23 cellular contexts compared by ENCODE assay signal in the genomic region with DNA sequence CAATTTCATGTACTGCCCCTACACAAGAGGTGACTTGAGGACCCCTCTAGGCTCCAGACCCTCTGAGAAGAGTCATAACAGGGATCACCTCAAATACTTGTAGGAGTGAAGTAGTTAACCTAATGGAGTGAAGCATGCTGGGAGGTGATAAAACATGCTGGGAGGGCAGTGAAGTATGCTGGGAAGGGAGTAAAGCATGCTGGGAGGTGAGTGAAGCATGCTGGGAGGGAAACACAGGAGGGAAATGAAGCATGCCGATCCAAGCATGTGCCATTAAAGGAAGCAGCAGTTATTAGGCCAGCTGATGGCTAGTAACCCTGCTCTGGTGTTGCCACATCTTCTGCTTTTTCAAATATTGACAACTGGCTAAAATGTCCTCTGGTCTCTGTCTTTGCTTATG.
DNase-seq lines count a peak whose midpoint lies in the region; ATAC-seq, FAIRE-seq and TF ChIP-seq lines count a peak whose summit lies in the region.
"Had no signal": no experiment of that assay in that cellular context is flagged by ENCODE, and none has a peak within 500 bp of the region (broad histone marks: within the 10 kb centered on the region; RNA-seq: fewer than 3 reads in every experiment).

No MANE protein-coding gene starts in this region.

- no peak overlapping the region for H2AK5ac ChIP-seq in H9 (ENCODE audit: insufficient read length, low read length)

- no peak overlapping the region for H3K23ac ChIP-seq in H9 (ENCODE audit: insufficient read length, low read depth, low read length)

- BruUV-seq in K562 (replicated peaks; lab: Mats Ljungman, UMichigan) (no TSS peak), mammary epithelial cell (replicated peaks; lab: Mats Ljungman, UMichigan) (no TSS peak)

- CTCF ChIA-PET in K562 (lab: Yijun Ruan, JAX; ENCODE audit: low intra/inter-chr PET ratio) (no interaction called here), WTC11 (lab: Charles Lee) (no interaction called here), mammary epithelial cell (lab: Charles Lee; ENCODE audit: low non-redundant PET) (interaction anchor here (0.7 kb wide), 1 partner anchor 30 kb away, joined by 3 read pairs; no protein-coding TSS in a partner anchor)
- CTCF ChIA-PET in CD8-positive, alpha-beta T cell (lab: Charles Lee) = no interaction called here

- H3T11ph ChIP-seq in H9 (ENCODE audit: low read length) = no peak overlapping the region

- no peaks in the 10 kb centered on the region for H3K9me1 ChIP-seq in K562 (ENCODE audit: control insufficient read depth, insufficient read depth, low read length)

- dilution Hi-C loops in mammary epithelial cell (cut with HindIII; ENCODE audit: low sequenced_read_pairs) = no loop called here

- TF ChIP-seq CTCF in H9 (conservative IDR thresholded peaks at IDR 0.05) (no peak), K562 (IDR thresholded peaks at IDR 0.05 in 2 of 3, conservative IDR thresholded peaks at IDR 0.05 in 1 of 3; ENCODE audit: insufficient read depth in 2 of 3, low read depth in 1 of 3, low read length in 3 of 3) (no peak), WTC11 (IDR thresholded peaks at IDR 0.05) (no peak), mammary epithelial cell (conservative IDR thresholded peaks at IDR 0.05 in 1 of 2, IDR thresholded peaks at IDR 0.05 in 1 of 2; ENCODE audit: extremely low read depth in 1 of 2, insufficient read depth in 1 of 2, low read depth in 1 of 2, low read length in 2 of 2) (no peak)
- no peak for TF ChIP-seq CTCF in CD8-positive, alpha-beta T cell (IDR thresholded peaks at IDR 0.05)

- H3K4me2 ChIP-seq in H9 (ENCODE audit: insufficient read depth, insufficient read length, low read length) = no peak overlapping the region
- no peak overlapping the region for H3K4me2 ChIP-seq in K562 (ENCODE audit: insufficient read depth, low read length)
- no peak overlapping the region for H3K4me2 ChIP-seq in mammary epithelial cell (ENCODE audit: insufficient read depth, low read depth, low read length)
- H3K4me2 ChIP-seq in Karpas-422 (ENCODE audit: low read depth, low read length, poor library complexity, severe bottlenecking) = no peak overlapping the region
- H3K4me2 ChIP-seq: BLaER1, GM23338 had no signal

- H3K36me3 ChIP-seq in K562 (ENCODE audit: control insufficient read depth, insufficient read depth, low read length) (no peaks in the 10 kb centered on the region), mammary epithelial cell (ENCODE audit: insufficient read depth, low read length) (no peaks in the 10 kb centered on the region), Karpas-422 (ENCODE audit: insufficient read depth, low read length) (no peaks in the 10 kb centered on the region)
- H3K36me3 ChIP-seq in CD8-positive, alpha-beta T cell (ENCODE audit: insufficient read depth, low read length) = no peaks in the 10 kb centered on the region
- H3K36me3 ChIP-seq: BLaER1 had no signal

- H3K4me1 Mint-ChIP-seq in H9 (peaks cover 3 to 4% of the 10 kb centered on the region in 2 experiments; a peak in 3 of 4 replicates), WTC11 (peaks cover 17% of the 10 kb centered on the region)
- no peaks in the 10 kb centered on the region for H3K4me1 Mint-ChIP-seq in CD8-positive, alpha-beta T cell (ENCODE audit: low read depth)
- H3K4me1 Mint-ChIP-seq: B cell; CD4-positive, CD25-positive, alpha-beta regulatory T cell; CD8-positive, alpha-beta memory T cell had no signal

- ATAC-seq in K562 (no peak), WTC11 (no peak)
- no peak for ATAC-seq in CD8-positive, alpha-beta T cell
- ATAC-seq: GM23338 had no signal

- H3K23me2 ChIP-seq in H9 (ENCODE audit: insufficient read length, low read depth, low read length, poor library complexity, severe bottlenecking) = no peaks in the 10 kb centered on the region

- H3K18ac ChIP-seq in H9 (ENCODE audit: insufficient read length, low read depth, low read length) = no peak overlapping the region

- H2BK15ac ChIP-seq in H9 (ENCODE audit: low read depth, low read length) = no peak overlapping the region

- in situ Hi-C loops in K562 (cut with MboI) (no loop called here), mammary epithelial cell (cut with MboI; ENCODE audit: low sequenced_read_pairs in 2 of 2) (no loop called here)

- no peak overlapping the region for H3K9ac ChIP-seq in H9 (ENCODE audit: extremely low read depth, insufficient read length, low read length)
- no peak overlapping the region for H3K9ac ChIP-seq in K562 (ENCODE audit: insufficient read depth in 1 of 2, low read depth in 2 of 2, low read length in 2 of 2)
- H3K9ac ChIP-seq in mammary epithelial cell (ENCODE audit: insufficient read depth, low read length) = no peak overlapping the region
- no peak overlapping the region for H3K9ac ChIP-seq in Karpas-422 (ENCODE audit: low read length)
- H3K9ac ChIP-seq: BLaER1 had no signal

- H2AFZ ChIP-seq in H9 (ENCODE audit: low read length) (no peak overlapping the region), K562 (ENCODE audit: low read depth, low read length) (no peak overlapping the region), mammary epithelial cell (ENCODE audit: low read depth, low read length) (no peak overlapping the region), Karpas-422 (ENCODE audit: low read length) (no peak overlapping the region)
- H2AFZ ChIP-seq: GM23338 had no signal

- no peaks in the 10 kb centered on the region for H3K9me2 ChIP-seq in Karpas-422 (replicated peaks; ENCODE audit: insufficient read depth, low read length)

- no peaks in the 10 kb centered on the region for H3K79me1 ChIP-seq in H9 (ENCODE audit: insufficient read depth, low read depth, low read length, poor library complexity, severe bottlenecking)

- DNase-seq in DMS53 (lab: John Stamatoyannopoulos, UW) (peak; percentile 54), H9 (no peak), MV-4-11 (lab: John Stamatoyannopoulos, UW) (peak; percentile 46), K562 (ENCODE audit: extremely low read depth in 1 of 4, low spot score in 3 of 4) (no peak), WTC11 (ENCODE audit: low spot score) (no peak), mammary epithelial cell (no peak), Karpas-422 (no peak)
- no peak for DNase-seq in CD8-positive, alpha-beta T cell
- DNase-seq: CD4-positive, CD25-positive, alpha-beta regulatory T cell; CD8-positive, alpha-beta memory T cell; DMS 273 treated with DMSO at 0.1 percent for 48 hours; DND-41; HCEC 1CT had no signal

- WGBS in H9 (ENCODE audit: extremely low coverage, insufficient read length, low lambda C conversion rate) = no CpG with 5 or more reads among the region's 1 CpG
- 0% methylated on average over 1 of the region's 1 CpG for whole genome bisulfite sequencing in K562 (ENCODE audit: insufficient coverage, low coverage, missing lambda C conversion rate)
- WGBS in mammary epithelial cell (ENCODE audit: low coverage, missing lambda C conversion rate) = 100% methylated on average over 1 of the region's 1 CpG

- H3K27me3 Mint-ChIP-seq in H9 (ENCODE audit: low read depth) (no peaks in the 10 kb centered on the region; the same call in 1 of the 2 replicates), WTC11 (ENCODE audit: low read depth) (no peaks in the 10 kb centered on the region)
- no peaks in the 10 kb centered on the region for H3K27me3 Mint-ChIP-seq in CD8-positive, alpha-beta T cell (ENCODE audit: low read depth)
- H3K27me3 Mint-ChIP-seq: B cell; CD4-positive, CD25-positive, alpha-beta regulatory T cell; CD8-positive, alpha-beta memory T cell had no signal

- no peaks in the 10 kb centered on the region for H3K79me2 ChIP-seq in H9 (ENCODE audit: insufficient read depth, low read length)
- no peaks in the 10 kb centered on the region for H3K79me2 ChIP-seq in K562 (ENCODE audit: control insufficient read depth, insufficient read depth, low read length)
- no peaks in the 10 kb centered on the region for H3K79me2 ChIP-seq in mammary epithelial cell (ENCODE audit: insufficient read depth, low read length)
- H3K79me2 ChIP-seq in Karpas-422 (ENCODE audit: low read length) = no peaks in the 10 kb centered on the region

- FAIRE-seq in K562 (lab: Jason Lieb, UNC) = no peak
- FAIRE-seq: A204.1, D721Med, G401.6, GM19239, H54 had no signal

- intact Hi-C loops in K562 (cut with micrococcal nuclease) = no loop called here
- intact Hi-C loops in mammary epithelial cell (cut with micrococcal nuclease) = no loop called here
- intact Hi-C loops in CD8-positive, alpha-beta T cell (cut with DNase I, micrococcal nuclease) = no loop called here

- H2BK20ac ChIP-seq in H9 (ENCODE audit: low read depth, low read length, poor library complexity, severe bottlenecking) = no peak overlapping the region

- no peak overlapping the region for H2BK12ac ChIP-seq in H9 (ENCODE audit: insufficient read length, low read depth, low read length)

- TF ChIP-seq POLR2A in K562 (conservative IDR thresholded peaks at IDR 0.05) = no peak

- H3K9me3 Mint-ChIP-seq in H9 (no peaks in the 10 kb centered on the region), WTC11 (peaks cover 8% of the 10 kb centered on the region; the same call in 1 of the 2 replicates)
- peaks cover 4% of the 10 kb centered on the region for H3K9me3 Mint-ChIP-seq in CD8-positive, alpha-beta T cell
- H3K9me3 Mint-ChIP-seq: GM23338 had no signal

- peak overlapping the region; percentile 92 for H3K56ac ChIP-seq in H9 (ENCODE audit: insufficient read length, low read depth, low read length)

- H4K91ac ChIP-seq in H9 (ENCODE audit: insufficient read length, low read depth, low read length) = no peak overlapping the region

- H3K4me3 ChIP-seq in K562 (no peak overlapping the region), mammary epithelial cell (replicated peaks in 1 of 3; ENCODE audit: insufficient read depth in 1 of 3, low read depth in 2 of 3, low read length in 3 of 3) (no peak overlapping the region), Karpas-422 (ENCODE audit: low read length) (no peak overlapping the region)
- no peak overlapping the region for H3K4me3 ChIP-seq in CD8-positive, alpha-beta T cell (ENCODE audit: low read depth, low read length)
- H3K4me3 ChIP-seq: BLaER1, GM23338 had no signal

- peak overlapping the region; percentile 68 for H4K5ac ChIP-seq in H9 (ENCODE audit: insufficient read length, low read depth, low read length)

- no peaks in the 10 kb centered on the region for H3K27me3 ChIP-seq in H9 (ENCODE audit: insufficient read depth, low read length)
- no peaks in the 10 kb centered on the region for H3K27me3 ChIP-seq in K562 (ENCODE audit: control insufficient read depth in 2 of 2, insufficient read depth in 2 of 2, low read length in 2 of 2)
- no peaks in the 10 kb centered on the region for H3K27me3 ChIP-seq in mammary epithelial cell (ENCODE audit: insufficient read depth, low read length)
- H3K27me3 ChIP-seq in Karpas-422 (ENCODE audit: low read length) = no peaks in the 10 kb centered on the region
- no peaks in the 10 kb centered on the region for H3K27me3 ChIP-seq in CD8-positive, alpha-beta T cell (ENCODE audit: insufficient read depth, low read length)
- H3K27me3 ChIP-seq: BLaER1 had no signal

- H3K14ac ChIP-seq in H9 (ENCODE audit: insufficient read depth, low read length) = no peak overlapping the region

- POLR2A ChIA-PET in K562 (lab: Yijun Ruan, JAX) (no interaction called here), WTC11 (lab: Charles Lee) (no interaction called here)
- POLR2A ChIA-PET in CD8-positive, alpha-beta T cell (lab: Charles Lee) = no interaction called here

- H3K27ac Mint-ChIP-seq in H9 (no peak overlapping the region), WTC11 (no peak overlapping the region)
- no peak overlapping the region for H3K27ac Mint-ChIP-seq in CD8-positive, alpha-beta T cell
- H3K27ac Mint-ChIP-seq: B cell; CD4-positive, CD25-positive, alpha-beta regulatory T cell; CD8-positive, alpha-beta memory T cell; GM23338 had no signal

- H3K4me3 Mint-ChIP-seq in H9 = no peak overlapping the region
- H3K4me3 Mint-ChIP-seq in WTC11 = no peak overlapping the region
- H3K4me3 Mint-ChIP-seq in CD8-positive, alpha-beta T cell = no peak overlapping the region
- H3K4me3 Mint-ChIP-seq: B cell; CD4-positive, CD25-positive, alpha-beta regulatory T cell; CD8-positive, alpha-beta memory T cell; GM23338 had no signal

- H3K4me1 ChIP-seq in H9 (ENCODE audit: insufficient read depth, low read length) = no peaks in the 10 kb centered on the region
- H3K4me1 ChIP-seq in K562 (replicated peaks in 1 of 2; ENCODE audit: control insufficient read depth in 2 of 2, insufficient read depth in 2 of 2, low read length in 2 of 2) = no peaks in the 10 kb centered on the region
- H3K4me1 ChIP-seq in mammary epithelial cell (ENCODE audit: insufficient read depth, low read length) = no peaks in the 10 kb centered on the region
- H3K4me1 ChIP-seq in Karpas-422 (ENCODE audit: low read length) = no peaks in the 10 kb centered on the region
- no peaks in the 10 kb centered on the region for H3K4me1 ChIP-seq in CD8-positive, alpha-beta T cell (ENCODE audit: insufficient read depth, low read length)
- H3K4me1 ChIP-seq: BLaER1 had no signal

- H4K20me1 ChIP-seq in H9 (ENCODE audit: control insufficient read depth, insufficient read depth, insufficient read length) (no peaks in the 10 kb centered on the region), K562 (replicated peaks; ENCODE audit: control insufficient read depth, insufficient read depth, low read length) (no peaks in the 10 kb centered on the region), mammary epithelial cell (ENCODE audit: insufficient read depth, low read length) (no peaks in the 10 kb centered on the region), Karpas-422 (ENCODE audit: insufficient read depth, low read depth, low read length) (no peaks in the 10 kb centered on the region)
- H4K20me1 ChIP-seq: BLaER1 had no signal

- TF ChIP-seq RAD21 in K562 (CRISPR knock-in tag; conservative IDR thresholded peaks at IDR 0.05 in 1 of 2, IDR thresholded peaks at IDR 0.05 in 1 of 2) = no peak

- H3K36me3 Mint-ChIP-seq in H9 (ENCODE audit: insufficient read depth in 1 of 3, low read depth in 3 of 3) (no peaks in the 10 kb centered on the region; a peak in 1 of 7 replicates), WTC11 (no peaks in the 10 kb centered on the region)
- H3K36me3 Mint-ChIP-seq in CD8-positive, alpha-beta T cell = no peaks in the 10 kb centered on the region
- H3K36me3 Mint-ChIP-seq: CD4-positive, CD25-positive, alpha-beta regulatory T cell; CD8-positive, alpha-beta memory T cell had no signal

- H3K27ac ChIP-seq in H9 (ENCODE audit: insufficient read length, low read depth, low read length) = no peak overlapping the region
- H3K27ac ChIP-seq in K562 (ENCODE audit: extremely low read depth, low read depth, low read length) = no peak overlapping the region
- no peak overlapping the region for H3K27ac ChIP-seq in mammary epithelial cell (ENCODE audit: insufficient read depth, low read depth, low read length)
- H3K27ac ChIP-seq in Karpas-422 (ENCODE audit: low read length) = no peak overlapping the region
- H3K27ac ChIP-seq in CD8-positive, alpha-beta T cell (ENCODE audit: low read depth, low read length) = no peak overlapping the region
- H3K27ac ChIP-seq: 22Rv1, BLaER1, C4-2B had no signal

- no peak for TF ChIP-seq EP300 in K562 (IDR thresholded peaks at IDR 0.05; ENCODE audit: low read length)

- H2BK5ac ChIP-seq in H9 (ENCODE audit: insufficient read length, low read length) = no peak overlapping the region

- H4K8ac ChIP-seq in H9 (replicated peaks; ENCODE audit: insufficient read length, low read depth, low read length) = no peak overlapping the region

- H3K9me3 ChIP-seq in H9 (ENCODE audit: control insufficient read depth, low read depth, low read length) = no peaks in the 10 kb centered on the region
- no peaks in the 10 kb centered on the region for H3K9me3 ChIP-seq in K562 (replicated peaks; ENCODE audit: control insufficient read depth, insufficient read depth, low read depth, low read length)
- no peaks in the 10 kb centered on the region for H3K9me3 ChIP-seq in mammary epithelial cell (replicated peaks; ENCODE audit: insufficient read depth, low read length)
- peaks cover 5% of the 10 kb centered on the region; the same call in 1 of the 2 replicates for H3K9me3 ChIP-seq in Karpas-422 (ENCODE audit: low read length)
- no peaks in the 10 kb centered on the region for H3K9me3 ChIP-seq in CD8-positive, alpha-beta T cell (ENCODE audit: low read length)
- H3K9me3 ChIP-seq: BLaER1 had no signal

- no peak overlapping the region for H3K4ac ChIP-seq in H9 (ENCODE audit: low read depth, low read length)

- H2BK120ac ChIP-seq in H9 (ENCODE audit: low read depth, low read length, poor library complexity, severe bottlenecking) = no peak overlapping the region

Comparison
In these comparisons a context has a peak if more than half of its experiments do, and no peak if none do; other contexts are left out.
1. DNase-seq: peak in DMS53 (single experiment) and MV-4-11 (single experiment); none in H9 (single experiment), K562 (0 of 4), WTC11 (single experiment), mammary epithelial cell (single experiment), Karpas-422 (single experiment) and CD8-positive, alpha-beta T cell (0 of 7).